11 cellular contexts compared by ENCODE assay signal in genomic region chr4:95835672-95836071, GRCh38. TPM values are rescaled to one million over a fixed set of nuclear protein-coding genes. Genes with fewer than 3 reads are reported as not detected.
DNase-seq lines count a peak whose midpoint lies in the region; ATAC-seq and TF ChIP-seq lines count a peak whose summit lies in the region.
"Had no signal": no experiment of that assay in that cellular context is flagged by ENCODE, and none has a peak within 500 bp of the region (broad histone marks: within the 10 kb centered on the region; RNA-seq: fewer than 3 reads in every experiment).

No MANE protein-coding gene starts in this region.

- H3K27me3 ChIP-seq in Karpas-422 (ENCODE audit: low read length): no peaks in the 10 kb centered on the region
- H3K27me3 ChIP-seq in WERI-Rb-1 (ENCODE audit: insufficient read depth, low read depth, severe bottlenecking): no peaks in the 10 kb centered on the region
- H3K27me3 ChIP-seq: uterus had no signal

- H3K4me1 Mint-ChIP-seq in stimulated activated memory B cell treated with anti-CD40 and anti-IgM and Interleukin-4, amounts not matched to agents 10 μg/mL and 1 μg/mL and 100 μg/mL, for 72 hours: no peaks in the 10 kb centered on the region
- H3K4me1 Mint-ChIP-seq: activated naive CD8-positive, alpha-beta T cell treated with anti-CD3 and anti-CD28 coated beads, Interleukin-2, amount 50 U/mL, for 24 hours had no signal

- H3K79me2 ChIP-seq in Karpas-422 (ENCODE audit: low read length): no peaks in the 10 kb centered on the region

- no peak overlapping the region for H3K4me3 ChIP-seq in Karpas-422 (ENCODE audit: low read length)
- H3K4me3 ChIP-seq in WERI-Rb-1 (ENCODE audit: low read depth, low read length): no peak overlapping the region
- H3K4me3 ChIP-seq: uterus had no signal

- H3K36me3 ChIP-seq in Karpas-422 (ENCODE audit: insufficient read depth, low read length): no peaks in the 10 kb centered on the region
- no peaks in the 10 kb centered on the region for H3K36me3 ChIP-seq in WERI-Rb-1
- H3K36me3 ChIP-seq: uterus had no signal

- H3K4me2 ChIP-seq in Karpas-422 (ENCODE audit: low read depth, low read length, poor library complexity, severe bottlenecking): no peak overlapping the region

- peak; percentile 66 for TF ChIP-seq CTCF in WERI-Rb-1 (IDR thresholded peaks at IDR 0.05; ENCODE audit: low read depth, low read length)

- H3K36me3 Mint-ChIP-seq in stimulated activated memory B cell treated with anti-CD40 and anti-IgM and Interleukin-4, amounts not matched to agents 10 μg/mL and 1 μg/mL and 100 μg/mL, for 72 hours: no peaks in the 10 kb centered on the region

- H3K9me3 ChIP-seq in Karpas-422 (ENCODE audit: low read length) (peaks cover 6% of the 10 kb centered on the region), WERI-Rb-1 (ENCODE audit: severe bottlenecking) (no peaks in the 10 kb centered on the region)
- H3K9me3 ChIP-seq: uterus had no signal

- H4K20me1 ChIP-seq in Karpas-422 (ENCODE audit: insufficient read depth, low read depth, low read length): no peaks in the 10 kb centered on the region

- H3K27ac Mint-ChIP-seq in stimulated activated memory B cell treated with anti-CD40 and anti-IgM and Interleukin-4, amounts not matched to agents 10 μg/mL and 1 μg/mL and 100 μg/mL, for 72 hours: no peak overlapping the region
- H3K27ac Mint-ChIP-seq: activated naive CD8-positive, alpha-beta T cell treated with anti-CD3 and anti-CD28 coated beads, Interleukin-2, amount 50 U/mL, for 24 hours had no signal

- H3K4me1 ChIP-seq in Karpas-422 (ENCODE audit: low read length): no peaks in the 10 kb centered on the region
- H3K4me1 ChIP-seq: uterus had no signal

- H3K27me3 Mint-ChIP-seq in stimulated activated memory B cell treated with anti-CD40 and anti-IgM and Interleukin-4, amounts not matched to agents 10 μg/mL and 1 μg/mL and 100 μg/mL, for 72 hours: no peaks in the 10 kb centered on the region
- H3K27me3 Mint-ChIP-seq: activated naive CD8-positive, alpha-beta T cell treated with anti-CD3 and anti-CD28 coated beads, Interleukin-2, amount 50 U/mL, for 24 hours had no signal

- no peak overlapping the region for H2AFZ ChIP-seq in Karpas-422 (ENCODE audit: low read length)

- ATAC-seq in HG03095 (IDR thresholded peaks at IDR 0.05; ENCODE audit: unreplicated experiment) (no peak), HG03175 (IDR thresholded peaks at IDR 0.05; ENCODE audit: unreplicated experiment) (no peak), HG03439 (IDR thresholded peaks at IDR 0.05; ENCODE audit: unreplicated experiment) (no peak)
- no peak for ATAC-seq in stimulated activated memory B cell treated with anti-CD40 and anti-IgM and Interleukin-4, amounts not matched to agents 10 μg/mL and 1 μg/mL and 100 μg/mL, for 72 hours
- ATAC-seq: activated naive CD8-positive, alpha-beta T cell treated with anti-CD3 and anti-CD28 coated beads, Interleukin-2, amount 50 U/mL, for 24 hours had no signal

- H3K9me3 Mint-ChIP-seq in stimulated activated memory B cell treated with anti-CD40 and anti-IgM and Interleukin-4, amounts not matched to agents 10 μg/mL and 1 μg/mL and 100 μg/mL, for 72 hours: peaks cover 4% of the 10 kb centered on the region
- H3K9me3 Mint-ChIP-seq: activated naive CD8-positive, alpha-beta T cell treated with anti-CD3 and anti-CD28 coated beads, Interleukin-2, amount 50 U/mL, for 24 hours had no signal

- H3K9ac ChIP-seq in Karpas-422 (ENCODE audit: low read length): no peak overlapping the region

- H3K27ac ChIP-seq in Karpas-422 (ENCODE audit: low read length): no peak overlapping the region
- no peak overlapping the region for H3K27ac ChIP-seq in WERI-Rb-1
- H3K27ac ChIP-seq: uterus had no signal

- no peaks in the 10 kb centered on the region for H3K9me2 ChIP-seq in Karpas-422 (replicated peaks; ENCODE audit: insufficient read depth, low read length)

- DNase-seq in ELF-1 (ENCODE audit: low read depth, low spot score) (peak; percentile 27), Karpas-422 (peak; percentile 59), WERI-Rb-1 (peak; percentile 50), midbrain (lab: John Stamatoyannopoulos, UW) (peak; percentile 3)
- DNase-seq: activated naive CD8-positive, alpha-beta T cell treated with anti-CD3 and anti-CD28 coated beads, Interleukin-2, amount 50 U/mL, for 24 hours; NCI-H446 treated with DMSO at 0.1 percent for 48 hours; uterus had no signal

- no peak overlapping the region for H3K4me3 Mint-ChIP-seq in stimulated activated memory B cell treated with anti-CD40 and anti-IgM and Interleukin-4, amounts not matched to agents 10 μg/mL and 1 μg/mL and 100 μg/mL, for 72 hours
- H3K4me3 Mint-ChIP-seq: activated naive CD8-positive, alpha-beta T cell treated with anti-CD3 and anti-CD28 coated beads, Interleukin-2, amount 50 U/mL, for 24 hours had no signal

RNA-seq across cellular contexts. Expression of gene PDHA2, which starts 4.2 kb away (rescaled TPM):
- not detected in 2 replicates for total RNA-seq in Karpas-422 (2014; rRNA removed; shearing (Covaris generic); ENCODE audit: low replicate concordance)
- total RNA-seq: uterus had no signal

Comparison
In these comparisons a context has a peak if more than half of its experiments do, and no peak if none do; other contexts are left out.
1. DNase-seq: peak in every context shown above with its lines; median percentile 59 in Karpas-422; 50 in WERI-Rb-1; 27 in ELF-1; 3 in midbrain.